In the genomic region with DNA sequence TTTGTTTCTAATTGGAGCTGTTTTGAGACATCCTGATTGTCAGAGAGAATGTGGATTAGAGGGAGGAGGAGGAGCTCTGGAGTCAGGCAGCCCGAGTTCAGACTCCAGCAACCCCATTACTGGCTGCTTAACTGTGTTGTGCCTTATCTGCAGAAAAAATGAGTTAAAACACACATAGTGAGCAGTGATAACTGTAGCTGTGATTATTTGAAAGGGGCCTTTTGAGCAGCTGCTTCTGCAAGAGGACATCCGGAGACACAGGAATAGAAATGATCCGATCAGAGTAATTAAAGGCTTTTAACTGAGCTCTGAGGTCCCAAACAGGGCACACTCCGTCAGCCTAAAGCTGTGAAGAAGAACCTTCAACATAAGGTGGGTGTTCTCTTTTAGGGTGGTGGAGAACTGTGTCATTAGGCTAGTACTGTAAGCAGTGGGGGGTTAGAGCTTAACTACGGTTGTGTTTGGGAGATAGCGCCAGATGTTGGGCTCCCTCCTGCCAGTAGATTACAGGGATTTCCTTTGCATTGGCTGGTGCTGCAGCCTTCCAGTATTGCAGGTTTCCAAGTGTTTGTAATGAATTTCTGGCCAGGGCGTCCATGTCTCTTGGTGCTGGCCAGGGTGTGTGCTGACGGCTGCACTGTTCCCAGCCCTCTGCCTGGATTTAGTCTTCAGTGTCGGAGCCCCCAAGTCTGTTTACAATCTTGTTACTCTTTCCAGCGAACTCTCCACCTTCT, we compare ENCODE assay signal across 9 cellular contexts. TPM values are rescaled to one million over a fixed set of nuclear protein-coding genes. Genes with fewer than 3 reads are reported as not detected.
A peak's percentile ranks its signal among the peaks of the same experiment; 100 is the strongest.
DNase-seq lines count a peak whose midpoint lies in the region; ATAC-seq and TF ChIP-seq lines count a peak whose summit lies in the region.
"Had no signal": no experiment of that assay in that cellular context is flagged by ENCODE, and none has a peak within 500 bp of the region (broad histone marks: within the 10 kb centered on the region; RNA-seq: fewer than 3 reads in every experiment).

No MANE protein-coding gene starts in this region.

- H3K36me3 Mint-ChIP-seq in stimulated activated naive CD8-positive, alpha-beta T cell treated with anti-CD3 and anti-CD28 coated beads, Interleukin-15, Interleukin-2, amounts not matched to agents 100 ng/mL and 50 ng/mL, for 24 hours (ENCODE audit: low read depth), result peaks cover 7% of the 10 kb centered on the region

- H3K4me3 ChIP-seq in epithelial cell of proximal tubule (ENCODE audit: low read depth, low read length) (peak overlapping the region; percentile 19), mucosa of rectum (ENCODE audit: low read length in 2 of 2) (peak overlapping the region; percentile 12 to 46), aorta (ENCODE audit: low read length in 2 of 2) (peak overlapping the region in 1 of 2 donors; percentile 5)

- H3K9me3 ChIP-seq in mucosa of rectum (ENCODE audit: control insufficient read depth in 2 of 2, low read length in 2 of 2) (no peaks in the 10 kb centered on the region), aorta (ENCODE audit: control insufficient read depth, low read length) (no peaks in the 10 kb centered on the region)

- in situ Hi-C loops in GM13977 (cut with MboI; ENCODE audit: low pct_unique_long_range_greater_than_20kb, low sequenced_read_pairs, unreplicated experiment), result no loop called here

- 9 to 12% methylated on average over 10 of the region's 10 CpGs for WGBS in aorta, 2 donors

- H3K4me1 ChIP-seq in mucosa of rectum (ENCODE audit: control insufficient read depth in 2 of 2, insufficient read depth in 2 of 2, low read length in 2 of 2) (peaks cover 20 to 40% of the 10 kb centered on the region in 2 donors), aorta (ENCODE audit: control insufficient read depth in 1 of 2, insufficient read depth in 2 of 2, low read length in 2 of 2) (peaks cover 4 to 21% of the 10 kb centered on the region in 2 donors)

- H3K27ac ChIP-seq in mucosa of rectum (ENCODE audit: low read depth in 2 of 2, low read length in 2 of 2) (peak overlapping the region; percentile 29 to 49), aorta (ENCODE audit: low read depth in 1 of 2, low read length in 2 of 2) (no peak overlapping the region)

- peak overlapping the region; percentile 5 for H3K27ac Mint-ChIP-seq in stimulated activated naive CD8-positive, alpha-beta T cell treated with anti-CD3 and anti-CD28 coated beads, Interleukin-15, Interleukin-2, amounts not matched to agents 100 ng/mL and 50 ng/mL, for 24 hours

- no peak for ATAC-seq in stimulated activated naive CD8-positive, alpha-beta T cell treated with anti-CD3 and anti-CD28 coated beads, Interleukin-15, Interleukin-2, amounts not matched to agents 100 U/mL and 50 U/mL, for 24 hours
- ATAC-seq in aorta (ENCODE audit: low FRiP score), result peak; percentile 69

- H3K36me3 ChIP-seq in mucosa of rectum (ENCODE audit: control insufficient read depth in 2 of 2, insufficient read depth in 2 of 2, low read length in 2 of 2), result peaks cover 0 to 3% of the 10 kb centered on the region in 2 donors
- H3K36me3 ChIP-seq in aorta (ENCODE audit: control insufficient read depth in 1 of 2, insufficient read depth in 2 of 2, low read length in 1 of 2), result no peaks in the 10 kb centered on the region

- peaks cover 90% of the 10 kb centered on the region for H3K4me1 Mint-ChIP-seq in stimulated activated naive CD8-positive, alpha-beta T cell treated with anti-CD3 and anti-CD28 coated beads, Interleukin-15, Interleukin-2, amounts not matched to agents 100 ng/mL and 50 ng/mL, for 24 hours (ENCODE audit: low read depth)

- H3K9me3 Mint-ChIP-seq in stimulated activated naive CD8-positive, alpha-beta T cell treated with anti-CD3 and anti-CD28 coated beads, Interleukin-15, Interleukin-2, amounts not matched to agents 100 ng/mL and 50 ng/mL, for 24 hours, result no peaks in the 10 kb centered on the region

- no peak overlapping the region for H3K9ac ChIP-seq in mucosa of rectum (ENCODE audit: low read depth in 1 of 2, low read length in 2 of 2)

- no peaks in the 10 kb centered on the region for H3K27me3 ChIP-seq in mucosa of rectum (ENCODE audit: control insufficient read depth in 2 of 2, insufficient read depth in 2 of 2, low read length in 2 of 2)
- H3K27me3 ChIP-seq in aorta (ENCODE audit: control insufficient read depth in 1 of 2, insufficient read depth in 2 of 2, low read length in 1 of 2), result no peaks in the 10 kb centered on the region

- intact Hi-C loops in aorta (cut with DNase I), result no loop called here

- no peak for DNase-seq in stimulated activated naive CD8-positive, alpha-beta T cell treated with anti-CD3 and anti-CD28 coated beads, Interleukin-15, Interleukin-2, amounts not matched to agents 100 U/mL and 50 U/mL, for 24 hours
- DNase-seq in epithelial cell of proximal tubule (ENCODE audit: low read depth), result no peak
- no peak for DNase-seq in aorta
- no peak for DNase-seq in AML-193 (lab: John Stamatoyannopoulos, UW)
- no peak for DNase-seq in GM13977 (ENCODE audit: low spot score)
- no peak for DNase-seq in NOMO-1 treated with DMSO at 0.1 percent for 48 hours (lab: John Stamatoyannopoulos, UW; ENCODE audit: unreplicated experiment)
- DNase-seq: effector CD8-positive, alpha-beta T cell had no signal

- H3K27me3 Mint-ChIP-seq in stimulated activated naive CD8-positive, alpha-beta T cell treated with anti-CD3 and anti-CD28 coated beads, Interleukin-15, Interleukin-2, amounts not matched to agents 100 ng/mL and 50 ng/mL, for 24 hours, result no peaks in the 10 kb centered on the region

- TF ChIP-seq CTCF in epithelial cell of proximal tubule (conservative IDR thresholded peaks at IDR 0.05; ENCODE audit: low read depth, low read length), result no peak
- no peak for TF ChIP-seq CTCF in GM13977 (IDR thresholded peaks at IDR 0.05; ENCODE audit: extremely low read depth, insufficient read depth, missing control alignments)

- no peak overlapping the region for H3K4me3 Mint-ChIP-seq in stimulated activated naive CD8-positive, alpha-beta T cell treated with anti-CD3 and anti-CD28 coated beads, Interleukin-15, Interleukin-2, amounts not matched to agents 100 ng/mL and 50 ng/mL, for 24 hours

RNA-seq across cellular contexts. Expression of gene ADD1, which starts 24.3 kb away (rescaled TPM):
- total RNA-seq in epithelial cell of proximal tubule, result 153 and 222 TPM in 2 replicates
- total RNA-seq in aorta, result 100 to 1,000 TPM; 305 to 351 TPM
- polyA plus RNA-seq in aorta, result 100 to 1,000 TPM in 1 of 2 donors, 10 to 100 TPM in 1; 98.3 to 263 TPM

Comparison
In these comparisons a context has a peak if more than half of its experiments do, and no peak if none do; other contexts are left out.
1. H3K27ac ChIP-seq: peak in mucosa of rectum (2 of 2); none in aorta (0 of 2).